ENCODE assay signal across 9 cellular contexts in genomic region chrY:7273587-7274203, GRCh38.
DNase-seq lines count a peak whose midpoint lies in the region; ATAC-seq and TF ChIP-seq lines count a peak whose summit lies in the region.
"Had no signal": no experiment of that assay in that cellular context is flagged by ENCODE, and none has a peak within 500 bp of the region (broad histone marks: within the 10 kb centered on the region; RNA-seq: fewer than 3 reads in every experiment).

No MANE protein-coding gene starts in this region.

- peaks cover 4% of the 10 kb centered on the region for H3K36me3 Mint-ChIP-seq in activated T-cell treated with anti-CD3 and anti-CD28 coated beads, Interleukin-2, amount 50 U/mL, for 4 hours (ENCODE audit: insufficient read depth)
- H3K36me3 Mint-ChIP-seq in stimulated activated memory B cell treated with anti-CD40 and anti-IgM and Interleukin-4, amounts not matched to agents 10 μg/mL and 1 μg/mL and 100 μg/mL, for 72 hours, result no peaks in the 10 kb centered on the region
- H3K36me3 Mint-ChIP-seq in MCF 10A (ENCODE audit: insufficient read depth, unreplicated experiment), result no peaks in the 10 kb centered on the region

- ATAC-seq in GM19372 (IDR thresholded peaks at IDR 0.05; ENCODE audit: low read depth, unreplicated experiment), result peak; percentile 68
- ATAC-seq in activated T-cell treated with anti-CD3 and anti-CD28 coated beads, Interleukin-2, amount 50 U/mL, for 4 hours, result peak in 1 of 2 donors; percentile 82
- ATAC-seq in stimulated activated memory B cell treated with anti-CD40 and anti-IgM and Interleukin-4, amounts not matched to agents 10 μg/mL and 1 μg/mL and 100 μg/mL, for 72 hours, result peak; percentile 93

- H3K27me3 Mint-ChIP-seq in activated T-cell treated with anti-CD3 and anti-CD28 coated beads, Interleukin-2, amount 50 U/mL, for 4 hours (ENCODE audit: low read depth), result no peaks in the 10 kb centered on the region
- H3K27me3 Mint-ChIP-seq in stimulated activated memory B cell treated with anti-CD40 and anti-IgM and Interleukin-4, amounts not matched to agents 10 μg/mL and 1 μg/mL and 100 μg/mL, for 72 hours, result no peaks in the 10 kb centered on the region
- H3K27me3 Mint-ChIP-seq in MCF 10A (ENCODE audit: insufficient read depth, unreplicated experiment), result no peaks in the 10 kb centered on the region

- H3K9me3 Mint-ChIP-seq in activated T-cell treated with anti-CD3 and anti-CD28 coated beads, Interleukin-2, amount 50 U/mL, for 4 hours, result no peaks in the 10 kb centered on the region
- H3K9me3 Mint-ChIP-seq in stimulated activated memory B cell treated with anti-CD40 and anti-IgM and Interleukin-4, amounts not matched to agents 10 μg/mL and 1 μg/mL and 100 μg/mL, for 72 hours, result no peaks in the 10 kb centered on the region
- H3K9me3 Mint-ChIP-seq in MCF 10A (ENCODE audit: unreplicated experiment), result no peaks in the 10 kb centered on the region

- intact Hi-C loops in MCF 10A (cut with micrococcal nuclease), result no loop called here

- peak overlapping the region; percentile 62 for H3K4me3 ChIP-seq in iPS-11a (ENCODE audit: low read depth, low read length)

- CTCF ChIA-PET in MCF 10A (lab: Yijun Ruan, JAX), result no interaction called here

- no peak for TF ChIP-seq CTCF in MCF 10A (IDR thresholded peaks at IDR 0.05; ENCODE audit: unreplicated experiment)

- peak overlapping the region; percentile 91 for H3K27ac Mint-ChIP-seq in stimulated activated memory B cell treated with anti-CD40 and anti-IgM and Interleukin-4, amounts not matched to agents 10 μg/mL and 1 μg/mL and 100 μg/mL, for 72 hours
- no peak overlapping the region for H3K27ac Mint-ChIP-seq in MCF 10A (ENCODE audit: low read depth, unreplicated experiment)

- H3K4me3 Mint-ChIP-seq in activated T-cell treated with anti-CD3 and anti-CD28 coated beads, Interleukin-2, amount 50 U/mL, for 4 hours, result peak overlapping the region; percentile 90
- peak overlapping the region; percentile 93 for H3K4me3 Mint-ChIP-seq in stimulated activated memory B cell treated with anti-CD40 and anti-IgM and Interleukin-4, amounts not matched to agents 10 μg/mL and 1 μg/mL and 100 μg/mL, for 72 hours
- H3K4me3 Mint-ChIP-seq in MCF 10A (ENCODE audit: unreplicated experiment), result no peak overlapping the region

- peaks cover 26% of the 10 kb centered on the region for H3K4me1 Mint-ChIP-seq in activated T-cell treated with anti-CD3 and anti-CD28 coated beads, Interleukin-2, amount 50 U/mL, for 4 hours (ENCODE audit: low read depth)
- peaks cover 15% of the 10 kb centered on the region for H3K4me1 Mint-ChIP-seq in stimulated activated memory B cell treated with anti-CD40 and anti-IgM and Interleukin-4, amounts not matched to agents 10 μg/mL and 1 μg/mL and 100 μg/mL, for 72 hours
- H3K4me1 Mint-ChIP-seq in MCF 10A (ENCODE audit: insufficient read depth, unreplicated experiment), result no peaks in the 10 kb centered on the region

- POLR2A ChIA-PET in MCF 10A (lab: Yijun Ruan, JAX), result no interaction called here

- peak; percentile 68 for DNase-seq in KG1 (lab: John Stamatoyannopoulos, UW)
- DNase-seq in activated T-cell treated with anti-CD3 and anti-CD28 coated beads, Interleukin-2, amount 50 U/mL, for 4 hours, result no peak
- DNase-seq in central memory CD4-positive, alpha-beta T cell, result no peak
- no peak for DNase-seq in MCF 10A (ENCODE audit: unreplicated experiment)
- no peak for DNase-seq in NCI-H2227 (lab: John Stamatoyannopoulos, UW; ENCODE audit: unreplicated experiment)
- DNase-seq: left cardiac atrium had no signal

- BruUV-seq in MCF 10A (replicated peaks; lab: Mats Ljungman, UMichigan), result no TSS peak
